In the genomic region with DNA sequence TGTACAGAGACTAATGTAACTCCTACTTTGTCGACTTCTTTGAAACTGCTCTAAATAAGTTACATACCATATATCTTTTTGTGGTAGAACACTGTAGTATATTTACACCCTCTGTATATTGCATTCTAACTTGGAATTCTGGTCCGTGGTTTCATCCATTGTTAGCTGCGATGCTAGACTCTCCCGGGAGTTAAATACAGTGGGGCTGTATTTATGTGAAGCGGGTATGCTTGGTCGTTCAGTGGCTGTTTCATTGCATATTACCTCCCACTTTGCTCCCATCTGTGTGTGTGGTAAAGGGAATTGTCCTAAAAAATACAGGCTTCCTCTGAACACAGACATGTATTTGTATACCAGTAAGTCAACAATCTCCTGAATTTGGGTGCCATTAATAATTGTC, we compare ENCODE assay signal across 17 cellular contexts.
DNase-seq lines count a peak whose midpoint lies in the region.
"Had no signal": no experiment of that assay in that cellular context is flagged by ENCODE, and none has a peak within 500 bp of the region (broad histone marks: within the 10 kb centered on the region; RNA-seq: fewer than 3 reads in every experiment).

No MANE protein-coding gene starts in this region.

- DNase-seq in NOMO-1 treated with DMSO at 0.1 percent for 48 hours (lab: John Stamatoyannopoulos, UW; ENCODE audit: unreplicated experiment) (peak; percentile 66), NOMO-1 treated with dmso at 0.1 percent for 144 hours (lab: John Stamatoyannopoulos, UW; ENCODE audit: unreplicated experiment) (no peak), NCI-H146 treated with DMSO at 0.1 percent for 48 hours (lab: John Stamatoyannopoulos, UW; ENCODE audit: unreplicated experiment) (peak; percentile 81), NCI-H526 treated with DMSO at 0.1 percent for 48 hours (lab: John Stamatoyannopoulos, UW) (peak; percentile 63), NCI-H524 (lab: John Stamatoyannopoulos, UW) (no peak), posterior cingulate gyrus (no peak), OCI-M1 (lab: John Stamatoyannopoulos, UW) (no peak)
- DNase-seq: ACHN; C1 segment of cervical spinal cord; CD8-positive, alpha-beta memory T cell; DMS79; MM.1S; NCI-H187; NCI-H345; NCI-H82; SW 1271; T-helper 2 cell had no signal

- intact Hi-C loops in posterior cingulate gyrus (cut with DNase I), result no loop called here

Comparison
In these comparisons a context has a peak if more than half of its experiments do, and no peak if none do; other contexts are left out.
1. DNase-seq: peak in NOMO-1 treated with DMSO at 0.1 percent for 48 hours (single experiment), NCI-H146 treated with DMSO at 0.1 percent for 48 hours (single experiment) and NCI-H526 treated with DMSO at 0.1 percent for 48 hours (single experiment); none in NOMO-1 treated with dmso at 0.1 percent for 144 hours (single experiment), NCI-H524 (0 of 2), posterior cingulate gyrus (0 of 10) and OCI-M1 (single experiment).